In genomic region chr19:18263324-18264215, GRCh38 we compare ENCODE assay signal across 21 cellular contexts. TPM values are rescaled to one million over a fixed set of nuclear protein-coding genes. Genes with fewer than 3 reads are reported as not detected.
DNase-seq lines count a peak whose midpoint lies in the region; ATAC-seq lines count a peak whose summit lies in the region.
"Had no signal": no experiment of that assay in that cellular context is flagged by ENCODE, and none has a peak within 500 bp of the region (broad histone marks: within the 10 kb centered on the region; RNA-seq: fewer than 3 reads in every experiment).

No MANE protein-coding gene starts in this region.

- no peaks in the 10 kb centered on the region for H3K9me3 Mint-ChIP-seq in activated naive CD8-positive, alpha-beta T cell treated with anti-CD3 and anti-CD28 coated beads, Interleukin-2, amount 10 ng/mL, durations not matched to agents 7 days and 5 days
- no peaks in the 10 kb centered on the region for H3K9me3 Mint-ChIP-seq in activated naive CD8-positive, alpha-beta T cell treated with anti-CD3 and anti-CD28 coated beads for 36 hours
- H3K9me3 Mint-ChIP-seq: H9 had no signal

- H2AFZ ChIP-seq in mesenchymal stem cell (ENCODE audit: low read depth, low read length): no peak overlapping the region
- H2AFZ ChIP-seq: PC-9 had no signal

- H3K27me3 Mint-ChIP-seq in activated naive CD8-positive, alpha-beta T cell treated with anti-CD3 and anti-CD28 coated beads, Interleukin-2, amount 10 ng/mL, durations not matched to agents 7 days and 5 days: no peaks in the 10 kb centered on the region
- no peaks in the 10 kb centered on the region for H3K27me3 Mint-ChIP-seq in activated naive CD8-positive, alpha-beta T cell treated with anti-CD3 and anti-CD28 coated beads for 36 hours
- H3K27me3 Mint-ChIP-seq in T-helper 17 cell: no peaks in the 10 kb centered on the region

- H3K4me2 ChIP-seq in mesenchymal stem cell (ENCODE audit: low read length, poor library complexity, severe bottlenecking): no peak overlapping the region
- H3K4me2 ChIP-seq: PC-9 had no signal

- ATAC-seq in activated naive CD8-positive, alpha-beta T cell treated with anti-CD3 and anti-CD28 coated beads, Interleukin-2, amount 10 ng/mL, durations not matched to agents 7 days and 5 days (ENCODE audit: low read depth): no peak
- no peak for ATAC-seq in T-helper 17 cell
- no peak for ATAC-seq in HG03159 (IDR thresholded peaks at IDR 0.05; ENCODE audit: unreplicated experiment)

- H4K8ac ChIP-seq in mesenchymal stem cell (ENCODE audit: low read length): no peak overlapping the region

- no peak overlapping the region for H3K27ac Mint-ChIP-seq in activated naive CD8-positive, alpha-beta T cell treated with anti-CD3 and anti-CD28 coated beads, Interleukin-2, amount 10 ng/mL, durations not matched to agents 7 days and 5 days
- no peak overlapping the region for H3K27ac Mint-ChIP-seq in activated naive CD8-positive, alpha-beta T cell treated with anti-CD3 and anti-CD28 coated beads for 36 hours
- no peak overlapping the region for H3K27ac Mint-ChIP-seq in T-helper 17 cell
- H3K27ac Mint-ChIP-seq: H9 had no signal

- 84% methylated on average over 18 of the region's 18 CpGs for WGBS in mesenchymal stem cell

- no peak overlapping the region for H3K23ac ChIP-seq in mesenchymal stem cell (ENCODE audit: low read length in 2 of 2)

- no peak overlapping the region for H3K4ac ChIP-seq in mesenchymal stem cell (ENCODE audit: low read depth in 1 of 2, low read length in 2 of 2)

- H3K4me3 ChIP-seq in mesenchymal stem cell (ENCODE audit: insufficient read depth in 1 of 2, low read depth in 1 of 2, low read length in 2 of 2): no peak overlapping the region
- H3K4me3 ChIP-seq: PC-9, SJSA1 had no signal

- H3K18ac ChIP-seq in mesenchymal stem cell (ENCODE audit: low read depth in 1 of 2, low read length in 2 of 2): peak overlapping the region in 1 of 2 experiments; percentile 3

- peaks cover 7% of the 10 kb centered on the region for H3K4me1 Mint-ChIP-seq in activated naive CD8-positive, alpha-beta T cell treated with anti-CD3 and anti-CD28 coated beads, Interleukin-2, amount 10 ng/mL, durations not matched to agents 7 days and 5 days
- no peaks in the 10 kb centered on the region for H3K4me1 Mint-ChIP-seq in activated naive CD8-positive, alpha-beta T cell treated with anti-CD3 and anti-CD28 coated beads for 36 hours
- H3K4me1 Mint-ChIP-seq in T-helper 17 cell: peaks cover 9% of the 10 kb centered on the region
- H3K4me1 Mint-ChIP-seq: H9 had no signal

- no peak overlapping the region for H3K27ac ChIP-seq in mesenchymal stem cell (ENCODE audit: low read length, poor library complexity, severe bottlenecking)
- H3K27ac ChIP-seq: PC-9, SJSA1 had no signal

- H2BK15ac ChIP-seq in mesenchymal stem cell (ENCODE audit: low read depth, poor library complexity, severe bottlenecking): no peak overlapping the region

- peaks cover 4% of the 10 kb centered on the region for H3K79me1 ChIP-seq in mesenchymal stem cell (replicated peaks; ENCODE audit: low read length, poor library complexity, severe bottlenecking)

- H2BK5ac ChIP-seq in mesenchymal stem cell (ENCODE audit: low read depth, low read length, poor library complexity, severe bottlenecking): no peak overlapping the region

- no peak overlapping the region for H3K4me3 Mint-ChIP-seq in activated naive CD8-positive, alpha-beta T cell treated with anti-CD3 and anti-CD28 coated beads, Interleukin-2, amount 10 ng/mL, durations not matched to agents 7 days and 5 days
- H3K4me3 Mint-ChIP-seq in activated naive CD8-positive, alpha-beta T cell treated with anti-CD3 and anti-CD28 coated beads for 36 hours: no peak overlapping the region
- H3K4me3 Mint-ChIP-seq in T-helper 17 cell: peak overlapping the region; percentile 41
- H3K4me3 Mint-ChIP-seq: H9 had no signal

- H2BK12ac ChIP-seq in mesenchymal stem cell (ENCODE audit: low read length in 2 of 2): peak overlapping the region in 1 of 2 experiments; percentile 3

- peak; percentile 23 for DNase-seq in activated naive CD8-positive, alpha-beta T cell treated with anti-CD3 and anti-CD28 coated beads, Interleukin-2, amount 10 ng/mL, durations not matched to agents 7 days and 5 days
- no peak for DNase-seq in activated naive CD8-positive, alpha-beta T cell treated with anti-CD3 and anti-CD28 coated beads for 36 hours
- DNase-seq in T-helper 17 cell: no peak
- no peak for DNase-seq in mesenchymal stem cell
- no peak for DNase-seq in HCEC 1CT
- DNase-seq in SW480 (ENCODE audit: low spot score): no peak
- DNase-seq: 8988T, ACHN, BE2C, H9, Karpas-422, NCI-H1092, NCI-H1417 treated with DMSO at 0.1 percent for 48 hours, NCI-H1694 treated with DMSO at 0.1 percent for 48 hours, NCI-H2081, NCI-H2227 treated with DMSO at 0.1 percent for 48 hours, NCI-H526 treated with DMSO at 0.1 percent for 48 hours, Right ventricle myocardium superior had no signal

- no peaks in the 10 kb centered on the region for H3K27me3 ChIP-seq in mesenchymal stem cell (ENCODE audit: control insufficient read depth in 1 of 2, insufficient read depth in 1 of 2, low read length in 2 of 2)
- H3K27me3 ChIP-seq: BE2C, SJSA1 had no signal

- H3K36me3 ChIP-seq in mesenchymal stem cell (ENCODE audit: control insufficient read depth in 1 of 2, insufficient read depth in 2 of 2, low read depth in 1 of 2, low read length in 2 of 2): peaks cover 54 to 61% of the 10 kb centered on the region in 2 experiments
- H3K36me3 ChIP-seq: SJSA1 had no signal

- no peak overlapping the region for H3K9ac ChIP-seq in mesenchymal stem cell (ENCODE audit: low read length)

- H2AK5ac ChIP-seq in mesenchymal stem cell (ENCODE audit: low read length, severe bottlenecking): no peak overlapping the region

- POLR2A ChIA-PET in activated naive CD8-positive, alpha-beta T cell treated with anti-CD3 and anti-CD28 coated beads, Interleukin-2, amount 10 ng/mL, durations not matched to agents 7 days and 5 days (lab: Charles Lee): no interaction called here

- H3K4me1 ChIP-seq in mesenchymal stem cell (ENCODE audit: control insufficient read depth, insufficient read depth, low read depth, low read length): peaks cover 1% of the 10 kb centered on the region
- H3K4me1 ChIP-seq: BE2C had no signal

- H3K14ac ChIP-seq in mesenchymal stem cell (ENCODE audit: low read length in 2 of 2): no peak overlapping the region

- H3K9me3 ChIP-seq in T-helper 17 cell (ENCODE audit: control insufficient read depth, low read length, poor library complexity, severe bottlenecking) (no peaks in the 10 kb centered on the region), mesenchymal stem cell (ENCODE audit: control insufficient read depth, low read length) (no peaks in the 10 kb centered on the region)
- H3K9me3 ChIP-seq: BE2C, SJSA1 had no signal

- H3K36me3 Mint-ChIP-seq in activated naive CD8-positive, alpha-beta T cell treated with anti-CD3 and anti-CD28 coated beads, Interleukin-2, amount 10 ng/mL, durations not matched to agents 7 days and 5 days: peaks cover 5% of the 10 kb centered on the region
- no peaks in the 10 kb centered on the region for H3K36me3 Mint-ChIP-seq in activated naive CD8-positive, alpha-beta T cell treated with anti-CD3 and anti-CD28 coated beads for 36 hours
- peaks cover 3% of the 10 kb centered on the region for H3K36me3 Mint-ChIP-seq in T-helper 17 cell (ENCODE audit: low read depth)

- H2BK120ac ChIP-seq in mesenchymal stem cell (ENCODE audit: low read depth, low read length): no peak overlapping the region

- peak overlapping the region; percentile 54 for H4K91ac ChIP-seq in mesenchymal stem cell (ENCODE audit: low read length)

RNA-seq across cellular contexts. Expression of gene IQCN, which starts 10.7 kb away (rescaled TPM):
- total RNA-seq in activated naive CD8-positive, alpha-beta T cell treated with anti-CD3 and anti-CD28 coated beads, Interleukin-2, amount 10 ng/mL, durations not matched to agents 7 days and 5 days: 1 to 10 TPM; 5.0 to 5.2 TPM
- total RNA-seq in activated naive CD8-positive, alpha-beta T cell treated with anti-CD3 and anti-CD28 coated beads for 36 hours: under 1 TPM; 0.29 to 0.32 TPM
- total RNA-seq in T-helper 17 cell: 10 to 100 TPM; 16.5 to 21.9 TPM
- 0.30 TPM for polyA plus RNA-seq in mesenchymal stem cell (2013, experiment 1 of 2)
- polyA plus RNA-seq in mesenchymal stem cell (2013, experiment 2 of 2): 0.33 TPM

RNA-seq across cellular contexts. Expression of gene JUND, which starts 17.9 kb away (rescaled TPM):
- total RNA-seq in activated naive CD8-positive, alpha-beta T cell treated with anti-CD3 and anti-CD28 coated beads, Interleukin-2, amount 10 ng/mL, durations not matched to agents 7 days and 5 days: 100 to 1,000 TPM; 366 to 394 TPM
- 100 to 1,000 TPM; 379 to 398 TPM for total RNA-seq in activated naive CD8-positive, alpha-beta T cell treated with anti-CD3 and anti-CD28 coated beads for 36 hours
- 1,000 to 10,000 TPM; 1,212 to 1,401 TPM for total RNA-seq in T-helper 17 cell
- polyA plus RNA-seq in mesenchymal stem cell (2013, experiment 1 of 2): 173 TPM
- polyA plus RNA-seq in mesenchymal stem cell (2013, experiment 2 of 2): 178 TPM

RNA-seq across cellular contexts. Expression of gene PDE4C, which starts 37.3 kb away (rescaled TPM):
- total RNA-seq in activated naive CD8-positive, alpha-beta T cell treated with anti-CD3 and anti-CD28 coated beads, Interleukin-2, amount 10 ng/mL, durations not matched to agents 7 days and 5 days: under 1 TPM in 1 of 2 experiments, not detected in 1; 0.65 TPM
- total RNA-seq in activated naive CD8-positive, alpha-beta T cell treated with anti-CD3 and anti-CD28 coated beads for 36 hours: not detected
- under 1 TPM in 1 of 2 donors, not detected in 1; 0.31 TPM for total RNA-seq in T-helper 17 cell
- 0.04 TPM for polyA plus RNA-seq in mesenchymal stem cell (2013, experiment 1 of 2)
- polyA plus RNA-seq in mesenchymal stem cell (2013, experiment 2 of 2): not detected
- total RNA-seq: SJSA1 had no signal

RNA-seq across cellular contexts. Expression of gene LSM4, which starts 59.3 kb away (rescaled TPM):
- total RNA-seq in activated naive CD8-positive, alpha-beta T cell treated with anti-CD3 and anti-CD28 coated beads, Interleukin-2, amount 10 ng/mL, durations not matched to agents 7 days and 5 days: 100 to 1,000 TPM; 151 to 157 TPM
- 100 to 1,000 TPM; 419 to 435 TPM for total RNA-seq in activated naive CD8-positive, alpha-beta T cell treated with anti-CD3 and anti-CD28 coated beads for 36 hours
- 10 to 100 TPM; 43.3 to 46.6 TPM for total RNA-seq in T-helper 17 cell
- 97.6 TPM for polyA plus RNA-seq in mesenchymal stem cell (2013, experiment 1 of 2)
- polyA plus RNA-seq in mesenchymal stem cell (2013, experiment 2 of 2): 98.6 TPM

RNA-seq across cellular contexts. Expression of gene RAB3A, which starts 59.7 kb away (rescaled TPM):
- 1 to 10 TPM; 3.0 to 6.1 TPM for total RNA-seq in activated naive CD8-positive, alpha-beta T cell treated with anti-CD3 and anti-CD28 coated beads, Interleukin-2, amount 10 ng/mL, durations not matched to agents 7 days and 5 days
- total RNA-seq in activated naive CD8-positive, alpha-beta T cell treated with anti-CD3 and anti-CD28 coated beads for 36 hours: 1 to 10 TPM; 3.2 to 3.9 TPM
- total RNA-seq in T-helper 17 cell: 10 to 100 TPM in 1 of 2 donors, 1 to 10 TPM in 1; 7.4 to 15.3 TPM
- polyA plus RNA-seq in mesenchymal stem cell (2013, experiment 1 of 2): 5.6 TPM
- 5.8 TPM for polyA plus RNA-seq in mesenchymal stem cell (2013, experiment 2 of 2)

Comparison
In these comparisons a context has a peak if more than half of its experiments do, and no peak if none do; other contexts are left out.
1. RNA of gene IQCN, which starts 10.7 kb away (total RNA-seq): 16.5 to 21.9 TPM in T-helper 17 cell and 5.0 to 5.2 TPM in activated naive CD8-positive, alpha-beta T cell treated with anti-CD3 and anti-CD28 coated beads, Interleukin-2, amount 10 ng/mL, durations not matched to agents 7 days and 5 days; 0.29 to 0.32 TPM in activated naive CD8-positive, alpha-beta T cell treated with anti-CD3 and anti-CD28 coated beads for 36 hours; every median in the first group is over 4 times any median in the second.